ENCODE assay signal across 8 cellular contexts in genomic region chr1:12078938-12079861, GRCh38. TPM values are rescaled to one million over a fixed set of nuclear protein-coding genes. Genes with fewer than 3 reads are reported as not detected.
DNase-seq lines count a peak whose midpoint lies in the region; ATAC-seq and TF ChIP-seq lines count a peak whose summit lies in the region.

No MANE protein-coding gene starts in this region.

- peak overlapping the region; percentile 76 to 95 (median 84) for H3K4me3 Mint-ChIP-seq in CD4-positive, CD25-positive, alpha-beta regulatory T cell
- H3K4me3 Mint-ChIP-seq in activated naive CD4-positive, alpha-beta T cell treated with anti-CD3 and anti-CD28 coated beads for 36 hours = no peak overlapping the region
- peak overlapping the region; percentile 58 for H3K4me3 Mint-ChIP-seq in stimulated activated effector memory CD8-positive, alpha-beta T cell treated with anti-CD3 and anti-CD28 coated beads, Interleukin-12 subunit alpha, Interleukin-12 subunit beta, amount 100 ng/mL, for 72 hours

- peak overlapping the region; percentile 81 for H3K4me3 ChIP-seq in CD4-positive, CD25-positive, alpha-beta regulatory T cell (ENCODE audit: low read depth, low read length)
- peak overlapping the region; percentile 32 for H3K4me3 ChIP-seq in iPS-15b (ENCODE audit: low read depth, low read length)

- peak overlapping the region; percentile 70 for H3K9ac ChIP-seq in iPS-15b (ENCODE audit: low read depth, low read length)

- H3K36me3 Mint-ChIP-seq in CD4-positive, CD25-positive, alpha-beta regulatory T cell = peaks cover 8% of the 10 kb centered on the region
- H3K36me3 Mint-ChIP-seq in activated naive CD4-positive, alpha-beta T cell treated with anti-CD3 and anti-CD28 coated beads for 36 hours (ENCODE audit: low read depth) = peaks cover 13% of the 10 kb centered on the region
- peaks cover 47% of the 10 kb centered on the region for H3K36me3 Mint-ChIP-seq in stimulated activated effector memory CD8-positive, alpha-beta T cell treated with anti-CD3 and anti-CD28 coated beads, Interleukin-12 subunit alpha, Interleukin-12 subunit beta, amount 100 ng/mL, for 72 hours

- intact Hi-C loops in activated naive CD4-positive, alpha-beta T cell treated with anti-CD3 and anti-CD28 coated beads for 36 hours (cut with micrococcal nuclease) = loop anchor here (1.0 kb wide), 1 partner anchor 78 kb away; no protein-coding TSS in a partner anchor

- H3K36me3 ChIP-seq in CD4-positive, CD25-positive, alpha-beta regulatory T cell (ENCODE audit: control insufficient read depth, insufficient read depth, low read length) = no peaks in the 10 kb centered on the region
- H3K36me3 ChIP-seq in iPS-15b (ENCODE audit: control insufficient read depth, insufficient read depth, low read length) = no peaks in the 10 kb centered on the region

- CTCF ChIA-PET in activated naive CD4-positive, alpha-beta T cell treated with anti-CD3 and anti-CD28 coated beads for 36 hours (lab: Charles Lee) = interaction anchor here (0.7 to 2.8 kb wide), 11 partner anchors 9 to 98 kb away, joined by 3 to 17 read pairs (median 3); no protein-coding TSS in a partner anchor

- peak; percentile 31 for TF ChIP-seq POLR2A in GM18505 (IDR thresholded peaks at IDR 0.05; ENCODE audit: borderline replicate concordance, extremely low read depth, insufficient read depth, insufficient read length)

- peak; percentile 33 to 69 (median 50) for DNase-seq in CD4-positive, CD25-positive, alpha-beta regulatory T cell
- peak; percentile 5 to 53 for DNase-seq in NCI-H526 (lab: John Stamatoyannopoulos, UW)
- peak; percentile 78 for DNase-seq in activated naive CD4-positive, alpha-beta T cell treated with anti-CD3 and anti-CD28 coated beads for 36 hours
- peak; percentile 43 to 68 for DNase-seq in stimulated activated effector memory CD8-positive, alpha-beta T cell treated with anti-CD3 and anti-CD28 coated beads, Interleukin-12 subunit alpha, Interleukin-12 subunit beta, amount 100 ng/mL, for 72 hours (ENCODE audit: low spot score in 2 of 2)

- peaks cover 7 to 57% (median 43%) of the 10 kb centered on the region in 4 donors for H3K4me1 Mint-ChIP-seq in CD4-positive, CD25-positive, alpha-beta regulatory T cell
- peaks cover 18% of the 10 kb centered on the region for H3K4me1 Mint-ChIP-seq in activated naive CD4-positive, alpha-beta T cell treated with anti-CD3 and anti-CD28 coated beads for 36 hours (ENCODE audit: low read depth)
- peaks cover 53% of the 10 kb centered on the region for H3K4me1 Mint-ChIP-seq in stimulated activated effector memory CD8-positive, alpha-beta T cell treated with anti-CD3 and anti-CD28 coated beads, Interleukin-12 subunit alpha, Interleukin-12 subunit beta, amount 100 ng/mL, for 72 hours

- H3K27ac Mint-ChIP-seq in CD4-positive, CD25-positive, alpha-beta regulatory T cell = peak overlapping the region; percentile 83 to 93 (median 84)
- H3K27ac Mint-ChIP-seq in activated naive CD4-positive, alpha-beta T cell treated with anti-CD3 and anti-CD28 coated beads for 36 hours = no peak overlapping the region
- H3K27ac Mint-ChIP-seq in stimulated activated effector memory CD8-positive, alpha-beta T cell treated with anti-CD3 and anti-CD28 coated beads, Interleukin-12 subunit alpha, Interleukin-12 subunit beta, amount 100 ng/mL, for 72 hours = peak overlapping the region; percentile 82

- H3K4me1 ChIP-seq in CD4-positive, CD25-positive, alpha-beta regulatory T cell (ENCODE audit: control insufficient read depth, insufficient read depth, low read length, poor library complexity, severe bottlenecking) = peaks cover 28% of the 10 kb centered on the region
- peaks cover 11% of the 10 kb centered on the region for H3K4me1 ChIP-seq in iPS-15b (ENCODE audit: control insufficient read depth, insufficient read depth, low read length)

- peaks cover 0 to 19% (median 4%) of the 10 kb centered on the region in 7 donors for H3K9me3 Mint-ChIP-seq in CD4-positive, CD25-positive, alpha-beta regulatory T cell
- peaks cover 15% of the 10 kb centered on the region for H3K9me3 Mint-ChIP-seq in activated naive CD4-positive, alpha-beta T cell treated with anti-CD3 and anti-CD28 coated beads for 36 hours
- peaks cover 10% of the 10 kb centered on the region for H3K9me3 Mint-ChIP-seq in stimulated activated effector memory CD8-positive, alpha-beta T cell treated with anti-CD3 and anti-CD28 coated beads, Interleukin-12 subunit alpha, Interleukin-12 subunit beta, amount 100 ng/mL, for 72 hours

- peak; percentile 51 to 54 for ATAC-seq in CD4-positive, CD25-positive, alpha-beta regulatory T cell (ENCODE audit: low read depth in 2 of 2)
- ATAC-seq in GM18505 (IDR thresholded peaks at IDR 0.05; ENCODE audit: unreplicated experiment) (peak; percentile 57), HG03039 (IDR thresholded peaks at IDR 0.05; ENCODE audit: unreplicated experiment) (peak; percentile 48), GM19328 (IDR thresholded peaks at IDR 0.05; ENCODE audit: unreplicated experiment) (no peak)
- peak; percentile 64 for ATAC-seq in stimulated activated effector memory CD8-positive, alpha-beta T cell treated with anti-CD3 and anti-CD28 coated beads, Interleukin-12 subunit alpha, Interleukin-12 subunit beta, amount 100 ng/mL, for 72 hours

- H3K27me3 Mint-ChIP-seq in CD4-positive, CD25-positive, alpha-beta regulatory T cell = no peaks in the 10 kb centered on the region
- peaks cover 2% of the 10 kb centered on the region for H3K27me3 Mint-ChIP-seq in activated naive CD4-positive, alpha-beta T cell treated with anti-CD3 and anti-CD28 coated beads for 36 hours (ENCODE audit: low read depth)

- peak overlapping the region; percentile 78 for H3K27ac ChIP-seq in CD4-positive, CD25-positive, alpha-beta regulatory T cell (ENCODE audit: insufficient read depth, low read length, poor library complexity, severe bottlenecking)

- no peaks in the 10 kb centered on the region for H3K27me3 ChIP-seq in CD4-positive, CD25-positive, alpha-beta regulatory T cell (ENCODE audit: control insufficient read depth, insufficient read depth, low read length)
- no peaks in the 10 kb centered on the region for H3K27me3 ChIP-seq in iPS-15b (ENCODE audit: control insufficient read depth, insufficient read depth, low read length)

- H3K9me3 ChIP-seq in CD4-positive, CD25-positive, alpha-beta regulatory T cell (ENCODE audit: control insufficient read depth in 2 of 2, low read length in 2 of 2) = peaks cover 0 to 5% of the 10 kb centered on the region in 2 experiments
- H3K9me3 ChIP-seq in iPS-15b (ENCODE audit: control insufficient read depth, insufficient read depth, low read length) = no peaks in the 10 kb centered on the region

RNA-seq across cellular contexts. Expression of gene TNFRSF8, which starts 16.1 kb away (rescaled TPM):
- total RNA-seq in CD4-positive, CD25-positive, alpha-beta regulatory T cell = 2.3 TPM
- polyA plus RNA-seq in CD4-positive, CD25-positive, alpha-beta regulatory T cell = 1 to 10 TPM; 1.1 to 3.2 (median 1.3) TPM
- 10 to 100 TPM; 18.6 to 18.8 TPM for total RNA-seq in activated naive CD4-positive, alpha-beta T cell treated with anti-CD3 and anti-CD28 coated beads for 36 hours

RNA-seq across cellular contexts. Expression of gene MIIP, which starts 59.9 kb away (rescaled TPM):
- 49.1 TPM for total RNA-seq in CD4-positive, CD25-positive, alpha-beta regulatory T cell
- polyA plus RNA-seq in CD4-positive, CD25-positive, alpha-beta regulatory T cell = 10 to 100 TPM; 31.9 to 45.1 (median 38.4) TPM
- 10 to 100 TPM; 32.8 to 36.4 TPM for total RNA-seq in activated naive CD4-positive, alpha-beta T cell treated with anti-CD3 and anti-CD28 coated beads for 36 hours
